In the genomic region with DNA sequence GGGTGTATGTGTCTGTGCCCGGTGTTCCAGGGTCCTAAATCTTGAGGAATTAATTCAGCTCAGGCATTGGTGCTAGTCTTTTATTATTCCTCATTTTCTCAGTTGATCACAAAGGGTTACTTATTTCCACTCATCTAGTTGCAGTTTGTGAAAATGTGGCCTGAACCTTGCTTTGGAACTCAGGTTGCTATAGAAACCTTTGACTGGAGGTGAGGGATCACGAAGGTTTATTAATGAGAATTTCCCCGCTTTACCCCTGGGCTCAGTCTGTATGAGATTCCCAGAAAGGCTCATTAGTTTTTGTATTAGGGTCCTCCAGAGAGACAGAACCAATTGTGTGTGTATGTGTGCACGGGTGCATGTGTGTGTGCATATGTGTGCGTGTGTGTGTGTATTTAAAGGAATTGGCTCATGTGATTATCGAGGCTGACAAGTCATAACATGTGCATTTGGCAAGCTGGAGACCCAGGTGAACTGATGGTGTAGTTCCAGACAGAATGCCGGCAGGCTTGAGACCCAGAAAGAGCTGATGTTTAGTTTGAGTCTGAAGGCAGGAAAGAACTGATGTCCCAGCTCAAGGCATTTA, we compare ENCODE assay signal across 2 cellular contexts.
TF ChIP-seq lines count a peak whose summit lies in the region.

No MANE protein-coding gene starts in this region.

TF ChIP-seq in GM23338, 12 proteins besides CTCF, POLR2A, EP300 and RAD21 (continued from another document):
- TF ChIP-seq ZNF462 (CRISPR knock-in tag; IDR thresholded peaks at IDR 0.05) (no peak), EZH2phosphoT487 (IDR thresholded peaks at IDR 0.05; ENCODE audit: unreplicated experiment) (no peak), POLR2AphosphoS5 (IDR thresholded peaks at IDR 0.05; ENCODE audit: low read depth) (no peak), ETS1 (IDR thresholded peaks at IDR 0.05) (no peak), CREB1 (CRISPR knock-in tag; IDR thresholded peaks at IDR 0.05; ENCODE audit: low read depth) (no peak), ZNF114 (CRISPR knock-in tag; IDR thresholded peaks at IDR 0.05) (no peak)
- TF ChIP-seq, protein P1, sequence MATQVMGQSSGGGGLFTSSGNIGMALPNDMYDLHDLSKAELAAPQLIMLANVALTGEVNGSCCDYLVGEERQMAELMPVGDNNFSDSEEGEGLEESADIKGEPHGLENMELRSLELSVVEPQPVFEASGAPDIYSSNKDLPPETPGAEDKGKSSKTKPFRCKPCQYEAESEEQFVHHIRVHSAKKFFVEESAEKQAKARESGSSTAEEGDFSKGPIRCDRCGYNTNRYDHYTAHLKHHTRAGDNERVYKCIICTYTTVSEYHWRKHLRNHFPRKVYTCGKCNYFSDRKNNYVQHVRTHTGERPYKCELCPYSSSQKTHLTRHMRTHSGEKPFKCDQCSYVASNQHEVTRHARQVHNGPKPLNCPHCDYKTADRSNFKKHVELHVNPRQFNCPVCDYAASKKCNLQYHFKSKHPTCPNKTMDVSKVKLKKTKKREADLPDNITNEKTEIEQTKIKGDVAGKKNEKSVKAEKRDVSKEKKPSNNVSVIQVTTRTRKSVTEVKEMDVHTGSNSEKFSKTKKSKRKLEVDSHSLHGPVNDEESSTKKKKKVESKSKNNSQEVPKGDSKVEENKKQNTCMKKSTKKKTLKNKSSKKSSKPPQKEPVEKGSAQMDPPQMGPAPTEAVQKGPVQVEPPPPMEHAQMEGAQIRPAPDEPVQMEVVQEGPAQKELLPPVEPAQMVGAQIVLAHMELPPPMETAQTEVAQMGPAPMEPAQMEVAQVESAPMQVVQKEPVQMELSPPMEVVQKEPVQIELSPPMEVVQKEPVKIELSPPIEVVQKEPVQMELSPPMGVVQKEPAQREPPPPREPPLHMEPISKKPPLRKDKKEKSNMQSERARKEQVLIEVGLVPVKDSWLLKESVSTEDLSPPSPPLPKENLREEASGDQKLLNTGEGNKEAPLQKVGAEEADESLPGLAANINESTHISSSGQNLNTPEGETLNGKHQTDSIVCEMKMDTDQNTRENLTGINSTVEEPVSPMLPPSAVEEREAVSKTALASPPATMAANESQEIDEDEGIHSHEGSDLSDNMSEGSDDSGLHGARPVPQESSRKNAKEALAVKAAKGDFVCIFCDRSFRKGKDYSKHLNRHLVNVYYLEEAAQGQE (IDR thresholded peaks at IDR 0.05; ENCODE audit: unreplicated experiment): no peak
TF ChIP-seq in GM23338: peak in this region for 0.

TF ChIP-seq in neural cell, 6 proteins besides CTCF, POLR2A, EP300 and RAD21 (continued from another document):
- TF ChIP-seq, protein P1 (IDR thresholded peaks at IDR 0.05; ENCODE audit: borderline replicate concordance): peak; percentile 59
- TF ChIP-seq SMC3 (conservative IDR thresholded peaks at IDR 0.05; ENCODE audit: poor library complexity): peak; percentile 41
- peak; percentile 56 for TF ChIP-seq POLR2AphosphoS5 (IDR thresholded peaks at IDR 0.05)
TF ChIP-seq in neural cell: peak in this region for 4.
